Comparison of ENCODE assay signal across 1 cellular context in the genomic region with DNA sequence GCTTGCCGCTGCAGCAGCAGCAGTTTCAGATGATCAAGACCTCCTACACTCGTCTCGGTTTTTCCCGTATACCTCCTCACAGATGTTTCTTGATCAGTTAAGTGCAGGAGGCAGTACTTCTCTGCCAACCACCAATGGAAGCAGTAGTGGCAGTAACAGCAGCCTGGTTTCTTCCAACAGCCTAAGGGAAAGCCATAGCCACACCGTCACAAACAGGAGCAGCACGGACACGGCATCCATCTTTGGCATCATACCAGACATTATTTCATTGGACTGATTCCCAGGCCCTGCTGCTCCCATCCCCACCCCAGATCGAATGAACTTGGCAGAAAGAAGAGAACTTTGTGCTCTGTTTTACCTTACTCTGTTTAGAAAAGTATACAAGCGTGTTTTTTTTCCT.
TF ChIP-seq lines count a peak whose summit lies in the region.

No MANE protein-coding gene starts in this region.

TF ChIP-seq in endothelial cell of umbilical vein, 7 proteins besides CTCF, POLR2A, EP300 and RAD21:
- no peak for TF ChIP-seq JUN (IDR thresholded peaks at IDR 0.05; ENCODE audit: borderline replicate concordance, insufficient read depth, insufficient read length, low read depth)
- no peak for TF ChIP-seq GATA2 (IDR thresholded peaks at IDR 0.05; ENCODE audit: insufficient read depth, insufficient read length, low read depth, low read length)
- TF ChIP-seq FOS (IDR thresholded peaks at IDR 0.05; ENCODE audit: borderline replicate concordance, insufficient read depth, low read length): no peak
- TF ChIP-seq, protein P1, sequence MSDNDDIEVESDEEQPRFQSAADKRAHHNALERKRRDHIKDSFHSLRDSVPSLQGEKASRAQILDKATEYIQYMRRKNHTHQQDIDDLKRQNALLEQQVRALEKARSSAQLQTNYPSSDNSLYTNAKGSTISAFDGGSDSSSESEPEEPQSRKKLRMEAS (IDR thresholded peaks at IDR 0.05; ENCODE audit: insufficient read depth, insufficient read length): no peak
- no peak for TF ChIP-seq MYC (IDR thresholded peaks at IDR 0.05; ENCODE audit: low read depth, low read length)
